Comparison of ENCODE assay signal across 12 cellular contexts in genomic region chr11:65554057-65554818, GRCh38. TPM values are rescaled to one million over a fixed set of nuclear protein-coding genes. Genes with fewer than 3 reads are reported as not detected.
DNase-seq lines count a peak whose midpoint lies in the region; ATAC-seq, FAIRE-seq and TF ChIP-seq lines count a peak whose summit lies in the region.
"Had no signal": no experiment of that assay in that cellular context is flagged by ENCODE, and none has a peak within 500 bp of the region (broad histone marks: within the 10 kb centered on the region; RNA-seq: fewer than 3 reads in every experiment).

No MANE protein-coding gene starts in this region.

- no peaks in the 10 kb centered on the region for H3K9me3 Mint-ChIP-seq in activated CD8-positive, alpha-beta T cell treated with anti-CD3 and anti-CD28 coated beads for 36 hours
- H3K9me3 Mint-ChIP-seq in memory B cell, result no peaks in the 10 kb centered on the region

- H3K27me3 Mint-ChIP-seq in activated CD8-positive, alpha-beta T cell treated with anti-CD3 and anti-CD28 coated beads for 36 hours, result no peaks in the 10 kb centered on the region
- no peaks in the 10 kb centered on the region for H3K27me3 Mint-ChIP-seq in memory B cell

- WGBS in A549 (ENCODE audit: missing lambda C conversion rate), result 88% methylated on average over 14 of the region's 27 CpGs

- peaks cover 61% of the 10 kb centered on the region for H3K4me1 ChIP-seq in A549
- H3K4me1 ChIP-seq in ES-I3 (ENCODE audit: insufficient read depth, low read length), result peaks cover 33% of the 10 kb centered on the region; the same call in 1 of the 2 replicates
- H3K4me1 ChIP-seq in SJCRH30, result peaks cover 34% of the 10 kb centered on the region

- CTCF ChIA-PET in A549 (lab: Yijun Ruan, JAX), result interaction anchor here (1.4 to 8.0 kb wide), 5 partner anchors 12 to 43 kb away, joined by 4 to 148 read pairs (median 9); partner anchors contain the start of genes FAM89B, SCYL1 and ZNRD2
- CTCF ChIA-PET in activated CD8-positive, alpha-beta T cell treated with anti-CD3 and anti-CD28 coated beads for 36 hours (lab: Charles Lee), result interaction anchor here (1.4 to 4.3 kb wide), 2 partner anchors 13 kb away, joined by 7 to 46 read pairs; no protein-coding TSS in a partner anchor

- no peak for TF ChIP-seq RAD21 in A549 (conservative IDR thresholded peaks at IDR 0.05 in 1 of 2, IDR thresholded peaks at IDR 0.05 in 1 of 2)

- H3K9me3 ChIP-seq in A549, result no peaks in the 10 kb centered on the region
- H3K9me3 ChIP-seq in ES-I3 (ENCODE audit: control insufficient read depth, insufficient read depth, low read length), result no peaks in the 10 kb centered on the region
- no peaks in the 10 kb centered on the region for H3K9me3 ChIP-seq in SJCRH30 (replicated peaks)
- H3K9me3 ChIP-seq: left lung had no signal

- TF ChIP-seq EP300 in A549 (IDR thresholded peaks at IDR 0.05), result no peak

- H3K27ac ChIP-seq in A549 (peak overlapping the region; percentile 94 to 99; a peak in 5 of 6 replicates), SJCRH30 (no peak overlapping the region)

- no peak overlapping the region for H3K4me3 ChIP-seq in A549
- no peak overlapping the region for H3K4me3 ChIP-seq in SJCRH30
- H3K4me3 ChIP-seq: left lung had no signal

- POLR2A ChIA-PET in A549 (lab: Yijun Ruan, JAX), result interaction anchor here (0.5 to 1.0 kb wide), 3 partner anchors 16 to 199 kb away, joined by 3 read pairs; partner anchors contain the start of gene ZNRD2
- POLR2A ChIA-PET in activated CD8-positive, alpha-beta T cell treated with anti-CD3 and anti-CD28 coated beads for 36 hours (lab: Charles Lee), result interaction anchor here (0.9 to 3.4 kb wide), 6 partner anchors 11 to 131 kb away, joined by 3 to 26 read pairs (median 4); partner anchors contain the start of genes FAM89B and ZNRD2

- peaks cover 14% of the 10 kb centered on the region for H3K36me3 Mint-ChIP-seq in activated CD8-positive, alpha-beta T cell treated with anti-CD3 and anti-CD28 coated beads for 36 hours (ENCODE audit: low read depth)
- H3K36me3 Mint-ChIP-seq in memory B cell, result no peaks in the 10 kb centered on the region

- peaks cover 62% of the 10 kb centered on the region for H3K4me1 Mint-ChIP-seq in activated CD8-positive, alpha-beta T cell treated with anti-CD3 and anti-CD28 coated beads for 36 hours (ENCODE audit: low read depth)
- peaks cover 38% of the 10 kb centered on the region for H3K4me1 Mint-ChIP-seq in memory B cell

- H3K4me3 Mint-ChIP-seq in activated CD8-positive, alpha-beta T cell treated with anti-CD3 and anti-CD28 coated beads for 36 hours, result peak overlapping the region; percentile 61
- no peak overlapping the region for H3K4me3 Mint-ChIP-seq in memory B cell

- no peaks in the 10 kb centered on the region for H3K27me3 ChIP-seq in SJCRH30

- ATAC-seq in A549, result no peak
- no peak for ATAC-seq in activated CD8-positive, alpha-beta T cell treated with anti-CD3 and anti-CD28 coated beads for 36 hours
- ATAC-seq in memory B cell (ENCODE audit: low read depth), result no peak
- no peak for ATAC-seq in activated CD4-positive, CD25-positive, alpha-beta regulatory T cell treated with anti-CD3 and anti-CD28 coated beads, Interleukin-2, amount 50 U/mL, for 24 hours
- ATAC-seq: left lung had no signal

- FAIRE-seq in A549 (lab: Jason Lieb, UNC), result no peak
- FAIRE-seq: bronchial epithelial cell had no signal

- H3K36me3 ChIP-seq in ES-I3 (ENCODE audit: insufficient read depth, low read length) (no peaks in the 10 kb centered on the region), SJCRH30 (peaks cover 4% of the 10 kb centered on the region; the same call in 1 of the 2 replicates)
- H3K36me3 ChIP-seq: left lung had no signal

- no peak for DNase-seq in A549 (ENCODE audit: low read depth in 1 of 2, low spot score in 1 of 2)
- no peak for DNase-seq in activated CD8-positive, alpha-beta T cell treated with anti-CD3 and anti-CD28 coated beads for 36 hours
- DNase-seq in memory B cell (ENCODE audit: low spot score in 2 of 2), result no peak
- no peak for DNase-seq in stimulated activated CD4-positive, alpha-beta T cell treated with anti-CD3 and anti-CD28 coated beads, Interleukin-2, amount 100 ng/mL, for 24 hours
- DNase-seq in NCI-H446 (lab: John Stamatoyannopoulos, UW), result no peak
- no peak for DNase-seq in SJCRH30
- DNase-seq: NCI-H226, Right ventricle myocardium superior had no signal

- peak overlapping the region; percentile 90 for H3K27ac Mint-ChIP-seq in activated CD8-positive, alpha-beta T cell treated with anti-CD3 and anti-CD28 coated beads for 36 hours
- H3K27ac Mint-ChIP-seq in memory B cell, result peak overlapping the region; percentile 28

- intact Hi-C loops in activated CD8-positive, alpha-beta T cell treated with anti-CD3 and anti-CD28 coated beads for 36 hours (cut with micrococcal nuclease), result no loop called here

- no peak for TF ChIP-seq POLR2A in A549 (IDR thresholded peaks at IDR 0.05; ENCODE audit: low read length)

- peak overlapping the region; percentile 34 for H3K9ac ChIP-seq in ES-I3 (ENCODE audit: low read depth, low read length)

- peak overlapping the region; percentile 98; the same call in 2 of the 3 replicates for H3K4me2 ChIP-seq in A549

- no peak for TF ChIP-seq CTCF in A549 (IDR thresholded peaks at IDR 0.05)
- TF ChIP-seq CTCF in activated CD8-positive, alpha-beta T cell treated with anti-CD3 and anti-CD28 coated beads for 36 hours (IDR thresholded peaks at IDR 0.05), result no peak

TF ChIP-seq in A549, 52 proteins besides CTCF, POLR2A, EP300 and RAD21 (continues in another document):
- TF ChIP-seq RNF2 (IDR thresholded peaks at IDR 0.05; ENCODE audit: borderline replicate concordance, low read depth), result no peak
- no peak for TF ChIP-seq KDM1A (IDR thresholded peaks at IDR 0.05; ENCODE audit: low read depth)
- no peak for TF ChIP-seq HES2 (IDR thresholded peaks at IDR 0.05)
- no peak for TF ChIP-seq MAX (IDR thresholded peaks at IDR 0.05)
- no peak for TF ChIP-seq MYC (IDR thresholded peaks at IDR 0.05; ENCODE audit: borderline replicate concordance, low read length)
- no peak for TF ChIP-seq HDAC2 (IDR thresholded peaks at IDR 0.05)
- TF ChIP-seq POLR2AphosphoS2 (conservative IDR thresholded peaks at IDR 0.05; ENCODE audit: low read length), result no peak
- no peak for TF ChIP-seq TP53 (CRISPR knock-in tag; IDR thresholded peaks at IDR 0.05)
- TF ChIP-seq ZSCAN20 (CRISPR knock-in tag; IDR thresholded peaks at IDR 0.05), result no peak
- no peak for TF ChIP-seq MAZ (IDR thresholded peaks at IDR 0.05; ENCODE audit: borderline replicate concordance, low read depth, low read length)
- TF ChIP-seq HOXA7 (CRISPR knock-in tag; IDR thresholded peaks at IDR 0.05), result no peak

RNA-seq across cellular contexts. Expression of gene LTBP3, which starts 3.9 kb away (rescaled TPM):
- 28.6 and 39.9 TPM in 2 replicates for polyA plus RNA-seq in A549 (2011; rRNA removed)
- polyA plus RNA-seq in A549 (2012; cell fraction: cytosol; rRNA removed), result 130 and 136 TPM in 2 replicates
- 715 and 951 TPM in 2 replicates for polyA plus RNA-seq in A549 (2012; cell fraction: nucleus; rRNA removed)
- polyA plus RNA-seq in A549 (2017; fragmentation: RNase III; extraction: RNeasy Plus Mini Kit Qiagen cat#74134 plus additional on column Dnase treatment), result 107 to 134 TPM (median 123 TPM) in 3 replicates
- polyA minus RNA-seq in A549 (2011; rRNA and poly(A)+ RNA removed), result 25.4 and 44.5 TPM in 2 replicates
- total RNA-seq in activated CD8-positive, alpha-beta T cell treated with anti-CD3 and anti-CD28 coated beads for 36 hours, result 10 to 100 TPM; 55.4 to 56.0 TPM
- 13.2 and 17.2 TPM in 2 replicates for total RNA-seq in SJCRH30 (2014; rRNA removed; shearing (Covaris generic))

RNA-seq across cellular contexts. Expression of gene ZNRD2, which starts 16.0 kb away (rescaled TPM):
- polyA plus RNA-seq in A549 (2011; rRNA removed) (28.2 and 32.3 TPM in 2 replicates), A549 (2017; fragmentation: RNase III; extraction: RNeasy Plus Mini Kit Qiagen cat#74134 plus additional on column Dnase treatment) (66.1 to 68.2 TPM (median 68.1 TPM) in 3 replicates)
- polyA plus RNA-seq in A549 (2012; cell fraction: cytosol; rRNA removed), result 114 and 117 TPM in 2 replicates
- 107 and 125 TPM in 2 replicates for polyA plus RNA-seq in A549 (2012; cell fraction: nucleus; rRNA removed)
- 8.1 and 14.2 TPM in 2 replicates for polyA minus RNA-seq in A549 (2011; rRNA and poly(A)+ RNA removed)
- total RNA-seq in activated CD8-positive, alpha-beta T cell treated with anti-CD3 and anti-CD28 coated beads for 36 hours, result 10 to 100 TPM; 54.3 to 54.7 TPM
- total RNA-seq in SJCRH30 (2014; rRNA removed; shearing (Covaris generic)), result 30.6 and 32.6 TPM in 2 replicates

RNA-seq across cellular contexts. Expression of gene FAM89B, which starts 18.1 kb away (rescaled TPM):
- polyA plus RNA-seq in A549 (2011; rRNA removed) (13.5 and 16.9 TPM in 2 replicates), A549 (2017; fragmentation: RNase III; extraction: RNeasy Plus Mini Kit Qiagen cat#74134 plus additional on column Dnase treatment) (18.6 to 23.9 TPM (median 23.1 TPM) in 3 replicates)
- polyA plus RNA-seq in A549 (2012; cell fraction: cytosol; rRNA removed), result 35.2 and 57.6 TPM in 2 replicates
- 51.4 and 59.1 TPM in 2 replicates for polyA plus RNA-seq in A549 (2012; cell fraction: nucleus; rRNA removed)
- polyA minus RNA-seq in A549 (2011; rRNA and poly(A)+ RNA removed), result 8.3 and 16.3 TPM in 2 replicates
- 10 to 100 TPM; 12.7 to 16.0 TPM for total RNA-seq in activated CD8-positive, alpha-beta T cell treated with anti-CD3 and anti-CD28 coated beads for 36 hours
- total RNA-seq in SJCRH30 (2014; rRNA removed; shearing (Covaris generic)), result 18.3 and 21.5 TPM in 2 replicates

RNA-seq across cellular contexts. Expression of gene EHBP1L1, which starts 21.6 kb away (rescaled TPM):
- polyA plus RNA-seq in A549 (2011; rRNA removed), result 11.6 and 13.8 TPM in 2 replicates
- 44.5 and 66.2 TPM in 2 replicates for polyA plus RNA-seq in A549 (2012; cell fraction: cytosol; rRNA removed)
- polyA plus RNA-seq in A549 (2012; cell fraction: nucleus; rRNA removed), result 112 and 167 TPM in 2 replicates
- polyA plus RNA-seq in A549 (2017; fragmentation: RNase III; extraction: RNeasy Plus Mini Kit Qiagen cat#74134 plus additional on column Dnase treatment), result 39.8 to 46.0 TPM (median 43.8 TPM) in 3 replicates
- polyA minus RNA-seq in A549 (2011; rRNA and poly(A)+ RNA removed), result 12.3 and 18.7 TPM in 2 replicates
- 10 to 100 TPM; 94.0 to 99.4 TPM for total RNA-seq in activated CD8-positive, alpha-beta T cell treated with anti-CD3 and anti-CD28 coated beads for 36 hours
- total RNA-seq in SJCRH30 (2014; rRNA removed; shearing (Covaris generic)), result 16.8 and 18.5 TPM in 2 replicates

RNA-seq across cellular contexts. Expression of gene SCYL1, which starts 29.4 kb away (rescaled TPM):
- polyA plus RNA-seq in A549 (2011; rRNA removed) (30.8 and 33.6 TPM in 2 replicates), A549 (2017; fragmentation: RNase III; extraction: RNeasy Plus Mini Kit Qiagen cat#74134 plus additional on column Dnase treatment) (41.8 to 46.8 TPM (median 45.9 TPM) in 3 replicates)
- 88.0 and 105 TPM in 2 replicates for polyA plus RNA-seq in A549 (2012; cell fraction: cytosol; rRNA removed)
- polyA plus RNA-seq in A549 (2012; cell fraction: nucleus; rRNA removed), result 125 and 152 TPM in 2 replicates
- 39.1 and 43.6 TPM in 2 replicates for polyA minus RNA-seq in A549 (2011; rRNA and poly(A)+ RNA removed)
- 10 to 100 TPM; 71.5 to 76.8 TPM for total RNA-seq in activated CD8-positive, alpha-beta T cell treated with anti-CD3 and anti-CD28 coated beads for 36 hours
- 39.1 and 41.8 TPM in 2 replicates for total RNA-seq in SJCRH30 (2014; rRNA removed; shearing (Covaris generic))
